In the genomic region with DNA sequence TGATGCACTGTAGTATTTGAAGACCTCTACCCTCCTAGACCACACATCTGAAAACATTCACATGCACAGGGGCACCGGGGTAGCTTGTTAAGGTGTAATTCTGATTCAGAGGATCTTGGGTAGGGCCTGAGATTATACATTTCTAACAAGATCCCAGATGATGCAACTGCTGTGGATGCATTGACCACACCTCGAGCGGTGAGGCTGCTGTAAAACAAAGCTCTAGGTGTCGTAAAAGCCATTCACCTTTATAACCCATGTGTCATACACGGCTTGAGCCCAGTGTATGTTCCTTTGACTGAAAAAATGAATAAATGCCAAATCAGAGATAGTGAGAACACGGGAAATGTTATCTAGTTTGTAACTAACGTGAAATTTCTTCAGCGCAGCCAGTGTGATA, we compare ENCODE assay signal across 1 cellular context.
TF ChIP-seq lines count a peak whose summit lies in the region.

No MANE protein-coding gene starts in this region.

TF ChIP-seq in H1, 55 proteins besides CTCF, POLR2A, EP300 and RAD21:
- no peak for TF ChIP-seq MAFK (IDR thresholded peaks at IDR 0.05; ENCODE audit: low read depth, low read length)
